ENCODE assay signal across 11 cellular contexts in genomic region chr10:97875391-97875790, GRCh38.
"Had no signal": no experiment of that assay in that cellular context is flagged by ENCODE, and none has a peak within 500 bp of the region (broad histone marks: within the 10 kb centered on the region; RNA-seq: fewer than 3 reads in every experiment).

No MANE protein-coding gene starts in this region.

- H3K4me3 Mint-ChIP-seq: activated naive CD4-positive, alpha-beta T cell treated with anti-CD3 and anti-CD28 coated beads for 36 hours; naive B cell; stimulated activated naive CD8-positive, alpha-beta T cell treated with anti-CD3 and anti-CD28 coated beads, Interleukin-15, amount 100 ng/mL, for 72 hours had no signal

- H3K79me2 ChIP-seq: parathyroid adenoma had no signal

- H3K4me3 ChIP-seq: lung, upper lobe of right lung had no signal

- H3K27ac Mint-ChIP-seq: activated naive CD4-positive, alpha-beta T cell treated with anti-CD3 and anti-CD28 coated beads for 36 hours; stimulated activated naive CD8-positive, alpha-beta T cell treated with anti-CD3 and anti-CD28 coated beads, Interleukin-15, amount 100 ng/mL, for 72 hours had no signal

- H3K9ac ChIP-seq: parathyroid adenoma had no signal

- H3K36me3 Mint-ChIP-seq: naive B cell had no signal

- H3K27ac ChIP-seq: foreskin keratinocyte, upper lobe of right lung had no signal

- H3K27me3 ChIP-seq: upper lobe of right lung had no signal

- H3K9me3 ChIP-seq: upper lobe of right lung had no signal

- H3K4me1 ChIP-seq: foreskin keratinocyte, parathyroid adenoma, upper lobe of right lung had no signal

- H3K27me3 Mint-ChIP-seq: stimulated activated naive CD8-positive, alpha-beta T cell treated with anti-CD3 and anti-CD28 coated beads, Interleukin-15, amount 100 ng/mL, for 72 hours had no signal

- H3K9me3 Mint-ChIP-seq: activated naive CD4-positive, alpha-beta T cell treated with anti-CD3 and anti-CD28 coated beads for 36 hours; stimulated activated naive CD8-positive, alpha-beta T cell treated with anti-CD3 and anti-CD28 coated beads, Interleukin-15, amount 100 ng/mL, for 72 hours had no signal

- H3K36me3 ChIP-seq: upper lobe of right lung had no signal

- ATAC-seq: activated CD4-positive, CD25-positive, alpha-beta regulatory T cell treated with anti-CD3 and anti-CD28 coated beads, Interleukin-2, amount 50 U/mL, for 24 hours; foreskin keratinocyte; stimulated activated naive CD8-positive, alpha-beta T cell treated with anti-CD3 and anti-CD28 coated beads, Interleukin-15, amount 100 ng/mL, for 72 hours; upper lobe of right lung had no signal

- H3K4me1 Mint-ChIP-seq: naive B cell had no signal

- H2AFZ ChIP-seq: parathyroid adenoma had no signal

- DNase-seq: activated naive CD4-positive, alpha-beta T cell treated with anti-CD3 and anti-CD28 coated beads for 36 hours; effector CD4-positive, alpha-beta T cell; foreskin keratinocyte; head of caudate nucleus; naive B cell; retina; stimulated activated naive CD8-positive, alpha-beta T cell treated with anti-CD3 and anti-CD28 coated beads, Interleukin-15, amount 100 ng/mL, for 72 hours; upper lobe of right lung had no signal
